In genomic region chr2:6401301-6401700, GRCh38 we compare ENCODE assay signal across 24 cellular contexts.
"Had no signal": no experiment of that assay in that cellular context is flagged by ENCODE, and none has a peak within 500 bp of the region (broad histone marks: within the 10 kb centered on the region; RNA-seq: fewer than 3 reads in every experiment).

No MANE protein-coding gene starts in this region.

- H3K9me3 Mint-ChIP-seq: stimulated activated naive CD8-positive, alpha-beta T cell treated with anti-CD3 and anti-CD28 coated beads, Interleukin-15, amount 100 ng/mL, for 72 hours had no signal

- DNase-seq: cortex of kidney; dorsolateral prefrontal cortex; effector memory CD4-positive, alpha-beta T cell; gastrocnemius medialis; kidney glomerular epithelial cell; mammary epithelial cell; natural killer cell; posterior cingulate gyrus; spleen; stimulated activated CD4-positive, alpha-beta T cell treated with anti-CD3 and anti-CD28 coated beads, Interleukin-15, amount 100 ng/mL, for 24 hours; stimulated activated CD4-positive, alpha-beta T cell treated with anti-CD3 and anti-CD28 coated beads, Interleukin-1b, Interleukin-23, amount 100 ng/mL, for 48 hours; stimulated activated CD4-positive, alpha-beta T cell treated with anti-CD3 and anti-CD28 coated beads, Interleukin-4, amount 100 ng/mL, for 24 hours; stimulated activated naive B cell treated with anti-CD40 and anti-IgM and Interleukin-4, amounts not matched to agents 10 μg/mL and 1 μg/mL and 100 μg/mL, for 72 hours; stimulated activated naive CD8-positive, alpha-beta T cell treated with anti-CD3 and anti-CD28 coated beads, Interleukin-15, amount 100 ng/mL, for 72 hours; testis; upper lobe of right lung had no signal

- H3K27ac Mint-ChIP-seq: mesothelial cell of epicardium; natural killer cell; stimulated activated naive B cell treated with anti-CD40 and anti-IgM and Interleukin-4, amounts not matched to agents 10 μg/mL and 1 μg/mL and 100 μg/mL, for 72 hours; stimulated activated naive CD8-positive, alpha-beta T cell treated with anti-CD3 and anti-CD28 coated beads, Interleukin-15, amount 100 ng/mL, for 72 hours had no signal

- H3K4me3 ChIP-seq: dorsolateral prefrontal cortex, esophagus muscularis mucosa, gastrocnemius medialis, hepatocyte, spleen, testis, tibial nerve, upper lobe of right lung, vagina had no signal

- H3K4me3 Mint-ChIP-seq: mesothelial cell of epicardium; natural killer cell; neural crest cell; stimulated activated naive B cell treated with anti-CD40 and anti-IgM and Interleukin-4, amounts not matched to agents 10 μg/mL and 1 μg/mL and 100 μg/mL, for 72 hours; stimulated activated naive CD8-positive, alpha-beta T cell treated with anti-CD3 and anti-CD28 coated beads, Interleukin-15, amount 100 ng/mL, for 72 hours had no signal

- H3K4me1 Mint-ChIP-seq: mesothelial cell of epicardium; natural killer cell; stimulated activated naive B cell treated with anti-CD40 and anti-IgM and Interleukin-4, amounts not matched to agents 10 μg/mL and 1 μg/mL and 100 μg/mL, for 72 hours; stimulated activated naive CD8-positive, alpha-beta T cell treated with anti-CD3 and anti-CD28 coated beads, Interleukin-15, amount 100 ng/mL, for 72 hours had no signal

- H3K27me3 Mint-ChIP-seq: stimulated activated naive B cell treated with anti-CD40 and anti-IgM and Interleukin-4, amounts not matched to agents 10 μg/mL and 1 μg/mL and 100 μg/mL, for 72 hours; stimulated activated naive CD8-positive, alpha-beta T cell treated with anti-CD3 and anti-CD28 coated beads, Interleukin-15, amount 100 ng/mL, for 72 hours had no signal

- H3K27ac ChIP-seq: dorsolateral prefrontal cortex, epithelial cell of prostate, esophagus muscularis mucosa, gastrocnemius medialis, hepatocyte, spleen, testis, tibial nerve, upper lobe of right lung, vagina had no signal

- H3K36me3 ChIP-seq: esophagus muscularis mucosa, gastrocnemius medialis, spleen, tibial nerve, upper lobe of right lung, vagina had no signal

- H3K4me1 ChIP-seq: esophagus muscularis mucosa, gastrocnemius medialis, spleen, testis, tibial nerve, upper lobe of right lung, vagina had no signal

- ATAC-seq: gastrocnemius medialis; natural killer cell; sciatic nerve; stimulated activated naive B cell treated with anti-CD40 and anti-IgM and Interleukin-4, amounts not matched to agents 10 μg/mL and 1 μg/mL and 100 μg/mL, for 72 hours; stimulated activated naive CD8-positive, alpha-beta T cell treated with anti-CD3 and anti-CD28 coated beads, Interleukin-15, amount 100 ng/mL, for 72 hours; upper lobe of right lung had no signal

- H3K9me3 ChIP-seq: esophagus muscularis mucosa, gastrocnemius medialis, testis, tibial nerve, upper lobe of right lung, vagina had no signal

- H3K36me3 Mint-ChIP-seq: mesothelial cell of epicardium; natural killer cell; stimulated activated naive B cell treated with anti-CD40 and anti-IgM and Interleukin-4, amounts not matched to agents 10 μg/mL and 1 μg/mL and 100 μg/mL, for 72 hours had no signal

- H3K27me3 ChIP-seq: esophagus muscularis mucosa, gastrocnemius medialis, hepatocyte, spleen, testis, tibial nerve, upper lobe of right lung, vagina had no signal
